In genomic region chr17:60510723-60511122, GRCh38 we compare ENCODE assay signal across 1 cellular context.
TF ChIP-seq lines count a peak whose summit lies in the region.

No MANE protein-coding gene starts in this region.

TF ChIP-seq in K562, 482 proteins besides CTCF, POLR2A, EP300 and RAD21 (continued from another document):
- TF ChIP-seq ATF3 (IDR thresholded peaks at IDR 0.05) (peak; percentile 36), ATF3 (CRISPR knock-in tag; conservative IDR thresholded peaks at IDR 0.05) (no peak)
TF ChIP-seq in K562: peak in this region for 1.
